ENCODE assay signal across 13 cellular contexts in the genomic region with DNA sequence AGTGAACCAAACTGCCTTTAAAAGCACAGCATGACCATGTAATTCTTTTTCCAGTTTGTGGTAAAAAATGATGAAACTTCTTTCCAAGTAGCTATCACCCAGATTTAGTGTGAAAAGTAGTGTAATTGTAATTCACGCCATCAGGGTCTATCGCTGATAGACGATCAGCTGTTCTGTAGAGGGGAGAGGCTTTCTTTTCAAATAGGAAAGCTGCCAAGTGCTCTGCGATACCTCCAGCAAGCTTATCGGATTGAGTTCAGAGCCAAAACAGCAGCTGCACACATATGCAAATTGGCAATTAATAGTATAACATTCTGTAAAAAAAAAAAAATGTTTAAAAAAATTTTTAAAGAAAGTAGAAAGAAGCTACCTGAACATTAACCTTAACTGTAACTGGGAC.
DNase-seq lines count a peak whose midpoint lies in the region; ATAC-seq and TF ChIP-seq lines count a peak whose summit lies in the region.
"Had no signal": no experiment of that assay in that cellular context is flagged by ENCODE, and none has a peak within 500 bp of the region (broad histone marks: within the 10 kb centered on the region; RNA-seq: fewer than 3 reads in every experiment).

No MANE protein-coding gene starts in this region.

- H3K27ac Mint-ChIP-seq in CD4-positive, alpha-beta T cell = peak overlapping the region; percentile 84
- H3K27ac Mint-ChIP-seq in endodermal cell = no peak overlapping the region
- H3K27ac Mint-ChIP-seq: CD14-positive monocyte had no signal

- H3K4me1 Mint-ChIP-seq in CD4-positive, alpha-beta T cell (ENCODE audit: low read depth) = peaks cover 78% of the 10 kb centered on the region
- H3K4me1 Mint-ChIP-seq in endodermal cell = peaks cover 47% of the 10 kb centered on the region

- no peak overlapping the region for H3K27ac ChIP-seq in CD4-positive, alpha-beta T cell (ENCODE audit: low read depth, low read length)
- H3K27ac ChIP-seq in DOHH2 (ENCODE audit: low read depth, low read length) (peak overlapping the region; percentile 87), PC-3 (ENCODE audit: low read length) (no peak overlapping the region), endodermal cell (ENCODE audit: low read depth, low read length) (no peak overlapping the region)
- H3K27ac ChIP-seq: right atrium auricular region had no signal

- no peak for DNase-seq in CD4-positive, alpha-beta T cell
- no peak for DNase-seq in PC-3
- DNase-seq in endodermal cell = no peak
- no peak for DNase-seq in G401 (ENCODE audit: low spot score)
- DNase-seq: NCI-H1417 treated with DMSO at 0.1 percent for 48 hours, OCI-M1, T1000 had no signal

- peaks cover 16% of the 10 kb centered on the region for H3K36me3 Mint-ChIP-seq in CD4-positive, alpha-beta T cell (ENCODE audit: low read depth)
- no peaks in the 10 kb centered on the region for H3K36me3 Mint-ChIP-seq in endodermal cell (ENCODE audit: low read depth)

- no peaks in the 10 kb centered on the region for H3K27me3 ChIP-seq in CD4-positive, alpha-beta T cell (ENCODE audit: control insufficient read depth, insufficient read depth, low read length)
- H3K27me3 ChIP-seq in DOHH2 (ENCODE audit: control insufficient read depth, low read length) (no peaks in the 10 kb centered on the region), PC-3 (ENCODE audit: low read length) (no peaks in the 10 kb centered on the region), endodermal cell (ENCODE audit: control insufficient read depth, insufficient read depth, low read length, poor library complexity, severe bottlenecking) (peaks cover 4% of the 10 kb centered on the region)
- H3K27me3 ChIP-seq: right atrium auricular region had no signal

- H3K9ac ChIP-seq in PC-3 (ENCODE audit: low read length) = no peak overlapping the region
- no peak overlapping the region for H3K9ac ChIP-seq in endodermal cell (ENCODE audit: extremely low read depth, low read length, poor library complexity, severe bottlenecking)

- no peaks in the 10 kb centered on the region for H3K9me3 Mint-ChIP-seq in CD4-positive, alpha-beta T cell
- H3K9me3 Mint-ChIP-seq in endodermal cell = no peaks in the 10 kb centered on the region

- peak overlapping the region; percentile 95 for H3K4me3 Mint-ChIP-seq in CD4-positive, alpha-beta T cell
- H3K4me3 Mint-ChIP-seq in endodermal cell = peak overlapping the region; percentile 61

- ATAC-seq in CD4-positive, alpha-beta T cell (ENCODE audit: poor library complexity) = no peak
- ATAC-seq in PC-3 (no peak), GM21360 (IDR thresholded peaks at IDR 0.05; ENCODE audit: unreplicated experiment) (no peak), HG03159 (IDR thresholded peaks at IDR 0.05; ENCODE audit: unreplicated experiment) (no peak), HG02759 (IDR thresholded peaks at IDR 0.05; ENCODE audit: unreplicated experiment) (no peak)

- H3K79me2 ChIP-seq in DOHH2 (ENCODE audit: control insufficient read depth, low read length) (peaks cover 20% of the 10 kb centered on the region), PC-3 (ENCODE audit: low read length) (peaks cover 16% of the 10 kb centered on the region)

- CTCF ChIA-PET in CD4-positive, alpha-beta T cell (lab: Charles Lee) = interaction anchor here (1.0 kb wide), 1 partner anchor 147 kb away, joined by 3 read pairs; no protein-coding TSS in a partner anchor
- CTCF ChIA-PET in PC-3 (lab: Charles Lee) = no interaction called here

- no peak overlapping the region for H2AFZ ChIP-seq in PC-3 (ENCODE audit: low read length)

- no peak for TF ChIP-seq CTCF in CD4-positive, alpha-beta T cell (IDR thresholded peaks at IDR 0.05)
- no peak for TF ChIP-seq CTCF in DOHH2 (IDR thresholded peaks at IDR 0.05; ENCODE audit: low read depth, low read length, poor library complexity, severe bottlenecking)
- TF ChIP-seq CTCF in PC-3 (conservative IDR thresholded peaks at IDR 0.05; ENCODE audit: low read depth, low read length) = no peak
- TF ChIP-seq CTCF in endodermal cell (conservative IDR thresholded peaks at IDR 0.05) = no peak

- H4K20me1 ChIP-seq in DOHH2 (ENCODE audit: control insufficient read depth, insufficient read depth, low read depth, low read length) (no peaks in the 10 kb centered on the region), PC-3 (ENCODE audit: low read length) (no peaks in the 10 kb centered on the region)

- 35 to 53% methylated on average over 3 to 5 of the region's 5 CpGs for WGBS in endodermal cell (ENCODE audit: insufficient coverage in 1 of 2, insufficient read length in 1 of 2), 2 experiments

- H3F3A ChIP-seq in DOHH2 (ENCODE audit: control insufficient read depth, insufficient read depth) = peaks cover 64% of the 10 kb centered on the region
- no peaks in the 10 kb centered on the region for H3F3A ChIP-seq in PC-3 (ENCODE audit: low read length, unreplicated experiment)

- in situ Hi-C loops in G401 (cut with HindIII; ENCODE audit: low sequenced_read_pairs) = no loop called here

- POLR2A ChIA-PET in CD4-positive, alpha-beta T cell (lab: Charles Lee) = interaction anchor here (0.8 to 1.6 kb wide), 3 partner anchors 9 to 18 kb away, joined by 3 to 5 read pairs (median 3); no protein-coding TSS in a partner anchor
- POLR2A ChIA-PET in PC-3 (lab: Charles Lee; ENCODE audit: unreplicated experiment) = no interaction called here

- intact Hi-C loops in CD4-positive, alpha-beta T cell (cut with DNase I, micrococcal nuclease) = loop anchor here in 1 of 2 experiments (10.0 kb wide), 1 partner anchor 842 kb away; no protein-coding TSS in a partner anchor
- intact Hi-C loops in PC-3 (cut with micrococcal nuclease) = no loop called here

- no peaks in the 10 kb centered on the region for H3K9me3 ChIP-seq in CD4-positive, alpha-beta T cell (ENCODE audit: control insufficient read depth, low read length)
- H3K9me3 ChIP-seq in DOHH2 (ENCODE audit: control insufficient read depth, insufficient read depth, low read length) = no peaks in the 10 kb centered on the region
- H3K9me3 ChIP-seq in PC-3 (ENCODE audit: low read length) = no peaks in the 10 kb centered on the region
- H3K9me3 ChIP-seq in endodermal cell (ENCODE audit: control insufficient read depth, low read length) = no peaks in the 10 kb centered on the region
- H3K9me3 ChIP-seq: right atrium auricular region had no signal

- no peaks in the 10 kb centered on the region for H3K27me3 Mint-ChIP-seq in CD4-positive, alpha-beta T cell
- peaks cover 4% of the 10 kb centered on the region for H3K27me3 Mint-ChIP-seq in endodermal cell (ENCODE audit: insufficient read depth)

- BruUV-seq in PC-3 (replicated peaks; lab: Mats Ljungman, UMichigan) = no TSS peak

- H3K4me1 ChIP-seq in DOHH2 (ENCODE audit: control insufficient read depth, low read length) (peaks cover 88% of the 10 kb centered on the region), PC-3 (ENCODE audit: insufficient read depth, low read length) (peaks cover 20% of the 10 kb centered on the region), endodermal cell (ENCODE audit: control insufficient read depth, insufficient read depth, low read length) (peaks cover 24% of the 10 kb centered on the region)
- H3K4me1 ChIP-seq: right atrium auricular region had no signal

- H3K9me2 ChIP-seq in DOHH2 (replicated peaks; ENCODE audit: control insufficient read depth, low read length) (no peaks in the 10 kb centered on the region), PC-3 (replicated peaks; ENCODE audit: low read length) (no peaks in the 10 kb centered on the region)

- H3K4me3 ChIP-seq in DOHH2 (ENCODE audit: low read length) = peak overlapping the region; percentile 73
- H3K4me3 ChIP-seq in PC-3 (ENCODE audit: low read length) = no peak overlapping the region; the same call in 1 of the 2 replicates
- peak overlapping the region; percentile 84 for H3K4me3 ChIP-seq in endodermal cell (ENCODE audit: low read length)
- H3K4me3 ChIP-seq: right atrium auricular region had no signal

- peak overlapping the region; percentile 88 for H3K4me2 ChIP-seq in DOHH2 (ENCODE audit: low read length)
- peak overlapping the region; percentile 84 for H3K4me2 ChIP-seq in PC-3 (ENCODE audit: low read length)

- H3K36me3 ChIP-seq in DOHH2 (ENCODE audit: control insufficient read depth, low read length) (peaks cover 5% of the 10 kb centered on the region; the same call in 1 of the 2 replicates), PC-3 (ENCODE audit: low read depth, low read length) (no peaks in the 10 kb centered on the region), endodermal cell (ENCODE audit: control insufficient read depth, insufficient read depth, low read length) (no peaks in the 10 kb centered on the region)
- H3K36me3 ChIP-seq: right atrium auricular region had no signal
